In the genomic region with DNA sequence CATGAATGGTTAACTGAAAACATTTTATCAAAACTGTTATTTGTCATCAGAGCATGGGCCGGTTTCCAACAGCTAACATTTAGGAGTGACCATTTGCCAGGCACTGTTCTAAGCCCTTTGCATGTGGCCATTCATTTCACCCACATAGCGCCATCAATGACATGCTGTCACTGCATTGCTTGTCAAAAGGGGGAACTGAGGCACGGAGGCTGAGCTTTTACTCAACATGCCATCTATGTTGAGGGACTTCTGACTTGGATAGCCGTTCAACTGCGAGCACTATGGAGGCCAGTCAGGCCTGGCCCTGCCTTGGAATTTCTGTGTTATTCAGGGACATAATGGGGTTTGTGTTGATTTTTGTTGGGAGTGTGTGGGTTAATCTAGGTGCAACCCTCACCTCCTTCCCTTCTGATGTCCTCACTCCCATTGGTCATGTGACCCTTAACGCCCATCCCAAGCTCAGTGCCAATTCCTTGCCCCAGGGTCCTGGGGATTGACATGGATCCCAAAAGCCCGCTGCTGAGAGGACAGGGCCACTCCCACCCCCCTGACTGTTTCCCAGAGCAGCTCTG, we compare ENCODE assay signal across 18 cellular contexts. TPM values are rescaled to one million over a fixed set of nuclear protein-coding genes. Genes with fewer than 3 reads are reported as not detected.
DNase-seq lines count a peak whose midpoint lies in the region; ATAC-seq and TF ChIP-seq lines count a peak whose summit lies in the region.
"Had no signal": no experiment of that assay in that cellular context is flagged by ENCODE, and none has a peak within 500 bp of the region (broad histone marks: within the 10 kb centered on the region; RNA-seq: fewer than 3 reads in every experiment).

No MANE protein-coding gene starts in this region.

- in situ Hi-C loops in GM13976 (cut with MboI; ENCODE audit: low sequenced_read_pairs, unreplicated experiment) = no loop called here

- peaks cover 12 to 51% (median 30%) of the 10 kb centered on the region in 3 donors for H3K4me1 ChIP-seq in esophagus squamous epithelium
- H3K4me1 ChIP-seq in parathyroid adenoma = peaks cover 62% of the 10 kb centered on the region
- H3K4me1 ChIP-seq in upper lobe of left lung = peaks cover 26 to 49% (median 41%) of the 10 kb centered on the region in 4 donors

- peaks cover 12% of the 10 kb centered on the region for H3K9me3 Mint-ChIP-seq in activated T-helper 17 cell treated with anti-CD3 and anti-CD28 coated beads, Interleukin-2, amount 50 U/mL, for 72 hours
- H3K9me3 Mint-ChIP-seq in activated CD8-positive, alpha-beta T cell treated with anti-CD3 and anti-CD28 coated beads for 36 hours = peaks cover 7% of the 10 kb centered on the region
- H3K9me3 Mint-ChIP-seq: activated B cell treated with CpG ODN at 0.5 μM for 24 hours had no signal

- 56 to 70% methylated on average over 4 to 6 of the region's 7 CpGs for WGBS in esophagus squamous epithelium, 2 donors
- 61 to 81% methylated on average over 6 to 7 of the region's 7 CpGs for WGBS in upper lobe of left lung, 2 donors

- CTCF ChIA-PET in activated CD8-positive, alpha-beta T cell treated with anti-CD3 and anti-CD28 coated beads for 36 hours (lab: Charles Lee) = interaction anchor here (0.7 to 2.2 kb wide), 4 partner anchors 12 to 271 kb away, joined by 3 to 6 read pairs (median 4); no protein-coding TSS in a partner anchor

- H3K27me3 ChIP-seq in esophagus squamous epithelium (no peaks in the 10 kb centered on the region), parathyroid adenoma (ENCODE audit: control insufficient read depth, insufficient read depth, low read length) (no peaks in the 10 kb centered on the region), upper lobe of left lung (no peaks in the 10 kb centered on the region)
- H3K27me3 ChIP-seq: foreskin keratinocyte had no signal

- H3K27ac ChIP-seq in esophagus squamous epithelium = peak overlapping the region; percentile 65 to 90 (median 86)
- peak overlapping the region; percentile 93 for H3K27ac ChIP-seq in parathyroid adenoma
- H3K27ac ChIP-seq in upper lobe of left lung = peak overlapping the region; percentile 49 to 83 (median 74)
- H3K27ac ChIP-seq: foreskin keratinocyte had no signal

- H3K4me2 ChIP-seq in parathyroid adenoma (ENCODE audit: low read length) = peak overlapping the region; percentile 47

- no peak overlapping the region for H3K4me3 Mint-ChIP-seq in activated T-helper 17 cell treated with anti-CD3 and anti-CD28 coated beads, Interleukin-2, amount 50 U/mL, for 72 hours
- no peak overlapping the region for H3K4me3 Mint-ChIP-seq in activated CD8-positive, alpha-beta T cell treated with anti-CD3 and anti-CD28 coated beads for 36 hours
- H3K4me3 Mint-ChIP-seq: activated B cell treated with CpG ODN at 0.5 μM for 24 hours; activated CD8-positive, alpha-beta memory T cell treated with anti-CD3 and anti-CD28 coated beads, Interleukin-2, amount 10 ng/mL, durations not matched to agents 7 days and 5 days; T-helper 1 cell treated with Interleukin-12 subunit alpha and Interleukin-12 subunit beta and Interleukin-4 antibody, amounts not matched to agents 30 μg/mL and 1 μg/mL, for 36 hours had no signal

- no peak overlapping the region for H2AFZ ChIP-seq in parathyroid adenoma

- H3K36me3 Mint-ChIP-seq in activated T-helper 17 cell treated with anti-CD3 and anti-CD28 coated beads, Interleukin-2, amount 50 U/mL, for 72 hours (ENCODE audit: low read depth) = peaks cover 96% of the 10 kb centered on the region
- no peaks in the 10 kb centered on the region for H3K36me3 Mint-ChIP-seq in activated CD8-positive, alpha-beta T cell treated with anti-CD3 and anti-CD28 coated beads for 36 hours (ENCODE audit: low read depth)
- H3K36me3 Mint-ChIP-seq: activated CD8-positive, alpha-beta memory T cell treated with anti-CD3 and anti-CD28 coated beads, Interleukin-2, amount 10 ng/mL, durations not matched to agents 7 days and 5 days had no signal

- H3K27ac Mint-ChIP-seq in activated T-helper 17 cell treated with anti-CD3 and anti-CD28 coated beads, Interleukin-2, amount 50 U/mL, for 72 hours = peak overlapping the region; percentile 9
- H3K27ac Mint-ChIP-seq in activated CD8-positive, alpha-beta T cell treated with anti-CD3 and anti-CD28 coated beads for 36 hours = no peak overlapping the region
- H3K27ac Mint-ChIP-seq: activated B cell treated with CpG ODN at 0.5 μM for 24 hours; activated CD8-positive, alpha-beta memory T cell treated with anti-CD3 and anti-CD28 coated beads, Interleukin-2, amount 10 ng/mL, durations not matched to agents 7 days and 5 days; T-helper 1 cell treated with Interleukin-12 subunit alpha and Interleukin-12 subunit beta and Interleukin-4 antibody, amounts not matched to agents 30 μg/mL and 1 μg/mL, for 36 hours had no signal

- H3K4me3 ChIP-seq in esophagus squamous epithelium (no peak overlapping the region), parathyroid adenoma (ENCODE audit: low read depth, low read length) (peak overlapping the region; percentile 25), upper lobe of left lung (no peak overlapping the region)

- peaks cover 23% of the 10 kb centered on the region for H3K4me1 Mint-ChIP-seq in activated T-helper 17 cell treated with anti-CD3 and anti-CD28 coated beads, Interleukin-2, amount 50 U/mL, for 72 hours
- no peaks in the 10 kb centered on the region for H3K4me1 Mint-ChIP-seq in activated CD8-positive, alpha-beta T cell treated with anti-CD3 and anti-CD28 coated beads for 36 hours (ENCODE audit: low read depth)
- H3K4me1 Mint-ChIP-seq: activated B cell treated with CpG ODN at 0.5 μM for 24 hours; activated CD8-positive, alpha-beta memory T cell treated with anti-CD3 and anti-CD28 coated beads, Interleukin-2, amount 10 ng/mL, durations not matched to agents 7 days and 5 days had no signal

- peaks cover 37% of the 10 kb centered on the region for H3K79me2 ChIP-seq in parathyroid adenoma

- no peak for TF ChIP-seq EP300 in upper lobe of left lung (IDR thresholded peaks at IDR 0.05)

- peaks cover 0 to 51% (median 4%) of the 10 kb centered on the region in 3 donors for H3K36me3 ChIP-seq in esophagus squamous epithelium
- peaks cover 4% of the 10 kb centered on the region for H3K36me3 ChIP-seq in parathyroid adenoma (ENCODE audit: control insufficient read depth, insufficient read depth, low read length)
- peaks cover 7 to 69% (median 24%) of the 10 kb centered on the region in 4 donors for H3K36me3 ChIP-seq in upper lobe of left lung

- intact Hi-C loops in esophagus squamous epithelium (cut with DNase I) = no loop called here
- intact Hi-C loops in activated CD8-positive, alpha-beta T cell treated with anti-CD3 and anti-CD28 coated beads for 36 hours (cut with micrococcal nuclease) = no loop called here

- H3K9ac ChIP-seq in parathyroid adenoma = no peak overlapping the region

- ATAC-seq in activated T-helper 17 cell treated with anti-CD3 and anti-CD28 coated beads, Interleukin-2, amount 50 U/mL, for 72 hours (replicated peaks) = no peak
- ATAC-seq in upper lobe of left lung (ENCODE audit: low FRiP score in 2 of 2) (no peak), GM21360 (IDR thresholded peaks at IDR 0.05; ENCODE audit: unreplicated experiment) (no peak)
- ATAC-seq in activated CD8-positive, alpha-beta T cell treated with anti-CD3 and anti-CD28 coated beads for 36 hours = no peak
- ATAC-seq: activated CD8-positive, alpha-beta memory T cell treated with anti-CD3 and anti-CD28 coated beads, Interleukin-2, amount 10 ng/mL, durations not matched to agents 7 days and 5 days; foreskin keratinocyte had no signal

- H3K9me3 ChIP-seq in esophagus squamous epithelium (no peaks in the 10 kb centered on the region), parathyroid adenoma (ENCODE audit: control insufficient read depth, low read length) (no peaks in the 10 kb centered on the region), upper lobe of left lung (no peaks in the 10 kb centered on the region)

- TF ChIP-seq POLR2A in esophagus squamous epithelium (IDR thresholded peaks at IDR 0.05) = no peak
- no peak for TF ChIP-seq POLR2A in upper lobe of left lung (IDR thresholded peaks at IDR 0.05)

- no peak for TF ChIP-seq CTCF in esophagus squamous epithelium (IDR thresholded peaks at IDR 0.05)
- no peak for TF ChIP-seq CTCF in parathyroid adenoma (IDR thresholded peaks at IDR 0.05)
- no peak for TF ChIP-seq CTCF in upper lobe of left lung (IDR thresholded peaks at IDR 0.05)
- TF ChIP-seq CTCF in GM13976 (IDR thresholded peaks at IDR 0.05; ENCODE audit: borderline replicate concordance, control extremely low read depth, extremely low read depth, insufficient read depth, missing control alignments) = no peak
- TF ChIP-seq CTCF in activated CD8-positive, alpha-beta T cell treated with anti-CD3 and anti-CD28 coated beads for 36 hours (IDR thresholded peaks at IDR 0.05) = no peak

- no peaks in the 10 kb centered on the region for H3K27me3 Mint-ChIP-seq in activated T-helper 17 cell treated with anti-CD3 and anti-CD28 coated beads, Interleukin-2, amount 50 U/mL, for 72 hours
- no peaks in the 10 kb centered on the region for H3K27me3 Mint-ChIP-seq in activated CD8-positive, alpha-beta T cell treated with anti-CD3 and anti-CD28 coated beads for 36 hours
- H3K27me3 Mint-ChIP-seq: activated B cell treated with CpG ODN at 0.5 μM for 24 hours; activated CD8-positive, alpha-beta memory T cell treated with anti-CD3 and anti-CD28 coated beads, Interleukin-2, amount 10 ng/mL, durations not matched to agents 7 days and 5 days had no signal

- DNase-seq in esophagus squamous epithelium (lab: John Stamatoyannopoulos, UW) (no peak), upper lobe of left lung (no peak), GM13976 (ENCODE audit: low spot score) (no peak)
- no peak for DNase-seq in activated CD8-positive, alpha-beta T cell treated with anti-CD3 and anti-CD28 coated beads for 36 hours
- DNase-seq: activated B cell treated with CpG ODN at 0.5 μM for 24 hours; activated CD8-positive, alpha-beta memory T cell treated with anti-CD3 and anti-CD28 coated beads, Interleukin-2, amount 10 ng/mL, durations not matched to agents 7 days and 5 days; effector memory CD4-positive, alpha-beta T cell; NCI-H2107; NCI-H82; RPMI8226; stimulated activated CD4-positive, alpha-beta T cell treated with anti-CD3 and anti-CD28 coated beads, Interleukin-2, amount 100 ng/mL, for 48 hours had no signal

- POLR2A ChIA-PET in activated CD8-positive, alpha-beta T cell treated with anti-CD3 and anti-CD28 coated beads for 36 hours (lab: Charles Lee) = no interaction called here

RNA-seq across cellular contexts. Expression of gene IL1R1, which starts 12.7 kb away (rescaled TPM):
- 10 to 100 TPM; 41.7 to 68.1 TPM for total RNA-seq in activated T-helper 17 cell treated with anti-CD3 and anti-CD28 coated beads, Interleukin-2, amount 50 U/mL, for 72 hours
- total RNA-seq in esophagus squamous epithelium (10 to 100 TPM in 3 of 4 donors, 1 to 10 TPM in 1; 9.7 to 65.8 (median 24.6) TPM), upper lobe of left lung (100 to 1,000 TPM in 3 of 6 donors, 10 to 100 TPM in 3; 48.2 to 148 (median 111) TPM)
- total RNA-seq in activated CD8-positive, alpha-beta T cell treated with anti-CD3 and anti-CD28 coated beads for 36 hours = under 1 TPM; 0.63 to 0.68 TPM
- total RNA-seq: activated B cell treated with CpG ODN at 0.5 μM for 24 hours had no signal

RNA-seq across cellular contexts. Expression of gene IL1RL2, which starts 31.6 kb away (rescaled TPM):
- 1 to 10 TPM in 1 of 2 donors, under 1 TPM in 1; 0.41 to 2.7 TPM for total RNA-seq in activated T-helper 17 cell treated with anti-CD3 and anti-CD28 coated beads, Interleukin-2, amount 50 U/mL, for 72 hours
- total RNA-seq in esophagus squamous epithelium = 1 to 10 TPM; 2.5 to 6.7 (median 4.6) TPM
- 1 to 10 TPM in 3 of 6 donors, under 1 TPM in 2, not detected in 1; 0.57 to 1.7 (median 1.4) TPM for total RNA-seq in upper lobe of left lung
- not detected for total RNA-seq in activated CD8-positive, alpha-beta T cell treated with anti-CD3 and anti-CD28 coated beads for 36 hours
- total RNA-seq: activated B cell treated with CpG ODN at 0.5 μM for 24 hours; activated CD8-positive, alpha-beta memory T cell treated with anti-CD3 and anti-CD28 coated beads, Interleukin-2, amount 10 ng/mL, durations not matched to agents 7 days and 5 days; Daoy; H4 had no signal

Comparison
In these comparisons a context has a peak if more than half of its experiments do, and no peak if none do; other contexts are left out.
1. RNA of gene IL1R1, which starts 12.7 kb away (total RNA-seq): 48.2 to 148 TPM in upper lobe of left lung, 41.7 to 68.1 TPM in activated T-helper 17 cell treated with anti-CD3 and anti-CD28 coated beads, Interleukin-2, amount 50 U/mL, for 72 hours and 9.7 to 65.8 TPM in esophagus squamous epithelium; 0.63 to 0.68 TPM in activated CD8-positive, alpha-beta T cell treated with anti-CD3 and anti-CD28 coated beads for 36 hours; every median in the first group is over 4 times any median in the second.
2. Peak in every context shown above with its lines, with median percentiles within 50 percentile points of each other: H3K27ac ChIP-seq.